ENCODE assay signal across 9 cellular contexts in genomic region chr6:150301871-150302800, GRCh38.
A peak's percentile ranks its signal among the peaks of the same experiment; 100 is the strongest.
DNase-seq lines count a peak whose midpoint lies in the region; ATAC-seq and TF ChIP-seq lines count a peak whose summit lies in the region.
"Had no signal": no experiment of that assay in that cellular context is flagged by ENCODE, and none has a peak within 500 bp of the region (broad histone marks: within the 10 kb centered on the region; RNA-seq: fewer than 3 reads in every experiment).

No MANE protein-coding gene starts in this region.

- no peak overlapping the region for H3K27ac ChIP-seq in left ventricle myocardium inferior (replicated peaks)

- H3K4me1 ChIP-seq in left ventricle myocardium inferior: no peaks in the 10 kb centered on the region

- H3K27me3 ChIP-seq in left ventricle myocardium inferior (ENCODE audit: low read depth): no peaks in the 10 kb centered on the region
- H3K27me3 ChIP-seq: body of pancreas had no signal

- no peak overlapping the region for H3K4me3 ChIP-seq in left ventricle myocardium inferior
- H3K4me3 ChIP-seq: body of pancreas had no signal

- ATAC-seq in GM21619 (IDR thresholded peaks at IDR 0.05; ENCODE audit: unreplicated experiment): peak; percentile 98
- ATAC-seq: body of pancreas had no signal

- no peaks in the 10 kb centered on the region for H3K36me3 ChIP-seq in left ventricle myocardium inferior

- TF ChIP-seq CTCF in left ventricle myocardium inferior (IDR thresholded peaks at IDR 0.05; ENCODE audit: borderline replicate concordance): no peak

- peaks cover 12% of the 10 kb centered on the region for H3K9me3 ChIP-seq in left ventricle myocardium inferior (replicated peaks)

- DNase-seq in EL (peak; percentile 52), MV-4-11 (lab: John Stamatoyannopoulos, UW) (peak; percentile 41), iPS-NIHi11 (ENCODE audit: low spot score) (peak; percentile 36), islet precursor cell (no peak), left ventricle myocardium inferior (no peak), NOMO-1 (lab: John Stamatoyannopoulos, UW; ENCODE audit: unreplicated experiment in 2 of 2) (no peak), NCI-H510A (lab: John Stamatoyannopoulos, UW) (no peak)

- intact Hi-C loops in left ventricle myocardium inferior (cut with micrococcal nuclease): no loop called here

Comparison
In these comparisons a context has a peak if more than half of its experiments do, and no peak if none do; other contexts are left out.
1. DNase-seq: peak in EL (single experiment), MV-4-11 (single experiment) and iPS-NIHi11 (single experiment); none in islet precursor cell (single experiment), left ventricle myocardium inferior (single experiment), NOMO-1 (0 of 2) and NCI-H510A (single experiment).